ENCODE assay signal across 9 cellular contexts in genomic region chrX:102651968-102652744, GRCh38. TPM values are rescaled to one million over a fixed set of nuclear protein-coding genes. Genes with fewer than 3 reads are reported as not detected.
DNase-seq lines count a peak whose midpoint lies in the region; ATAC-seq and TF ChIP-seq lines count a peak whose summit lies in the region.
"Had no signal": no experiment of that assay in that cellular context is flagged by ENCODE, and none has a peak within 500 bp of the region (broad histone marks: within the 10 kb centered on the region; RNA-seq: fewer than 3 reads in every experiment).

No MANE protein-coding gene starts in this region.

- 19% methylated on average over 27 of the region's 28 CpGs for WGBS in suprapubic skin

- DNase-seq in activated CD8-positive, alpha-beta memory T cell treated with anti-CD3 and anti-CD28 coated beads, Interleukin-2, amount 50 U/mL, for 4 hours = peak; percentile 54
- DNase-seq in erythroblast (lab: John Stamatoyannopoulos, UW) (peak; percentile 63 to 71), suprapubic skin (ENCODE audit: low spot score in 2 of 2) (no peak), NCI-H1694 treated with DMSO at 0.1 percent for 48 hours (lab: John Stamatoyannopoulos, UW) (no peak), NCI-H187 treated with DMSO at 0.1 percent for 48 hours (lab: John Stamatoyannopoulos, UW) (no peak)

- H3K4me3 ChIP-seq in HUES6 (ENCODE audit: low read depth, low read length) = peak overlapping the region; percentile 64
- H3K4me3 ChIP-seq in muscle layer of colon (ENCODE audit: low read depth in 1 of 2, low read length in 2 of 2) = peak overlapping the region; percentile 52 to 53
- H3K4me3 ChIP-seq in suprapubic skin = peak overlapping the region; percentile 63

- TF ChIP-seq POLR2A in erythroblast (IDR thresholded peaks at IDR 0.05; ENCODE audit: low read length) (no peak), suprapubic skin (IDR thresholded peaks at IDR 0.05) (no peak)

- H3K4me1 ChIP-seq in HUES6 (ENCODE audit: control insufficient read depth, insufficient read depth, low read length) (0 out of 2 replicates have a peak, but pooled peaks cover 3% of the 10 kb centered on the region), muscle layer of colon (ENCODE audit: insufficient read depth, low read length) (peaks cover 10% of the 10 kb centered on the region), suprapubic skin (no peaks in the 10 kb centered on the region)

- TF ChIP-seq EP300 in suprapubic skin (IDR thresholded peaks at IDR 0.05) = no peak

- H3K27me3 ChIP-seq in HUES6 (ENCODE audit: control insufficient read depth, insufficient read depth, low read length) (peaks cover 25% of the 10 kb centered on the region), muscle layer of colon (ENCODE audit: control insufficient read depth in 1 of 2, insufficient read depth in 2 of 2, low read length in 2 of 2) (peaks cover 0 to 11% of the 10 kb centered on the region in 2 donors), suprapubic skin (no peaks in the 10 kb centered on the region)

- TF ChIP-seq CTCF in suprapubic skin (IDR thresholded peaks at IDR 0.05) = peak; percentile 47 to 51

- H3K36me3 ChIP-seq in HUES6 (ENCODE audit: control insufficient read depth, insufficient read depth, low read length) (no peaks in the 10 kb centered on the region), muscle layer of colon (ENCODE audit: insufficient read depth, low read length) (peaks cover 3% of the 10 kb centered on the region), suprapubic skin (no peaks in the 10 kb centered on the region)

- H3K9me3 ChIP-seq in HUES6 (ENCODE audit: control insufficient read depth, insufficient read depth, low read depth, low read length) = peaks cover 6% of the 10 kb centered on the region; the same call in 1 of the 2 replicates
- no peaks in the 10 kb centered on the region for H3K9me3 ChIP-seq in muscle layer of colon (ENCODE audit: low read length)
- no peaks in the 10 kb centered on the region for H3K9me3 ChIP-seq in suprapubic skin

- peak; percentile 92 for ATAC-seq in GM18868 (IDR thresholded peaks at IDR 0.05; ENCODE audit: unreplicated experiment)

- H3K9ac ChIP-seq in HUES6 (ENCODE audit: low read length) = no peak overlapping the region
- H3K9ac ChIP-seq in muscle layer of colon (ENCODE audit: low read length) = peak overlapping the region; percentile 60

- H3K27ac ChIP-seq in HUES6 (ENCODE audit: low read depth, low read length) (no peak overlapping the region), muscle layer of colon (ENCODE audit: low read depth, low read length) (peak overlapping the region; percentile 79), suprapubic skin (peak overlapping the region; percentile 34)
- H3K27ac ChIP-seq: VCaP had no signal

RNA-seq across cellular contexts. Expression of gene GPRASP1, which starts 0.9 kb away (rescaled TPM):
- total RNA-seq in suprapubic skin = 10 to 100 TPM in 1 of 4 donors, 1 to 10 TPM in 3; 1.1 to 11.2 (median 3.3) TPM

RNA-seq across cellular contexts. Expression of gene ARMCX5, which starts 52.8 kb away (rescaled TPM):
- 10 to 100 TPM; 18.0 to 26.5 (median 22.1) TPM for total RNA-seq in suprapubic skin

Comparison
In these comparisons a context has a peak if more than half of its experiments do, and no peak if none do; other contexts are left out.
1. DNase-seq: peak in activated CD8-positive, alpha-beta memory T cell treated with anti-CD3 and anti-CD28 coated beads, Interleukin-2, amount 50 U/mL, for 4 hours (single experiment) and erythroblast (2 of 2); none in suprapubic skin (0 of 2), NCI-H1694 treated with DMSO at 0.1 percent for 48 hours (single experiment) and NCI-H187 treated with DMSO at 0.1 percent for 48 hours (single experiment).
2. Peak in every context shown above with its lines, with median percentiles within 50 percentile points of each other: H3K4me3 ChIP-seq.